Comparison of ENCODE assay signal across 17 cellular contexts in the genomic region with DNA sequence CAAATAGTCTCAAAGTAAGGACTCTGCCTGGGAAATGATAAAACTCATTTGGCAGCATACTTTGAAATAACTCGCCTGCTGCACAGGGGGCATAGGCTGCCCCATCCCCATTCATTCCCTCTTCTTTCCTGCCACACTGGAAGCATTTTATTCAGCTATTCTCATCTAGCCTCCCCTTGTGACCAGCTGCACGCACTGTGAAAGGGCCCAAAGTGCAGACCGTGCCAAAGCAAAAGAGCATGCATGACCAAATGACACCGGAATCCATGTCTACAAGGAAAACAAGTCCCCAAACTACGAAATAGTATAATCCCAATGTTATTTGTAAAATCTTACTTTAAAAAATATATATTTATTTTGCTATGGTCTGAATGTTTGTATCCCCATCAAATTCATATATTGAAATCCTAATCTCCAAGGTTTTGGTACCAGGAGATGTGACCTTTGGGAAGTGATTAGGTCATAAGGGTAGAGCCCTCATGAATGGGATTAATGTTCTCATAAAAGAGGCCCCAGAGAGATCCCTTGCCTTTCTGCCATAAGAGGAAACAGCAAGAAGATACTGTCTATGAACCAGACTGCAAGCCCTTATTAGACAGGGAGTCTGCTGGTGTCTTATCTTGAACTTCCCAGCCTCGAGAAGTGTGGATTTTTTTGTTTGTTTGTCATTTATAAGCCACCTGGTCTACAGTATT.
A peak's percentile ranks its signal among the peaks of the same experiment; 100 is the strongest.
DNase-seq lines count a peak whose midpoint lies in the region; ATAC-seq and TF ChIP-seq lines count a peak whose summit lies in the region.
"Had no signal": no experiment of that assay in that cellular context is flagged by ENCODE, and none has a peak within 500 bp of the region (broad histone marks: within the 10 kb centered on the region; RNA-seq: fewer than 3 reads in every experiment).

No MANE protein-coding gene starts in this region.

- intact Hi-C loops in ascending aorta (cut with DNase I) = no loop called here

- H3K4me3 ChIP-seq in GM23338 (no peak overlapping the region), foreskin fibroblast (ENCODE audit: low read depth in 1 of 2, low read length in 2 of 2) (no peak overlapping the region), subcutaneous abdominal adipose tissue (ENCODE audit: low read depth in 1 of 5, low read length in 5 of 5) (peak overlapping the region in 2 of 5 donors; percentile 9 to 33), ascending aorta (no peak overlapping the region)
- H3K4me3 ChIP-seq: BLaER1 treated with 17β-estradiol and CSF1 and Interleukin-3, amounts not matched to agents 10 nM and 100 nM; MG63; pancreas had no signal

- DNase-seq in GM23338 (ENCODE audit: low spot score) (no peak), foreskin fibroblast (peak; percentile 48 to 68), medulla oblongata (ENCODE audit: extremely low spot score) (peak; percentile 89), ascending aorta (ENCODE audit: low spot score in 2 of 2) (no peak), GM19240 (ENCODE audit: insufficient read length, low spot score) (no peak)
- DNase-seq: activated T-cell treated with anti-CD3 and anti-CD28 coated beads for 4 hours; amniotic stem cell; glutamatergic neuron; HCEC 1CT; MG63; pancreas; stimulated activated CD8-positive, alpha-beta memory T cell treated with anti-CD3 and anti-CD28 coated beads, Interleukin-4, amount 100 ng/mL, for 48 hours had no signal

- H3K9me3 Mint-ChIP-seq in GM23338 = no peaks in the 10 kb centered on the region

- H3K4me1 Mint-ChIP-seq in GM23338 = peaks cover 9% of the 10 kb centered on the region; the same call in 2 of the 3 replicates

- H3K36me3 ChIP-seq in GM23338 (ENCODE audit: insufficient read depth) (no peaks in the 10 kb centered on the region), subcutaneous abdominal adipose tissue (ENCODE audit: control insufficient read depth in 5 of 5, insufficient read depth in 5 of 5, low read length in 5 of 5) (no peaks in the 10 kb centered on the region), ascending aorta (no peaks in the 10 kb centered on the region)
- H3K36me3 ChIP-seq: BLaER1 treated with 17β-estradiol and CSF1 and Interleukin-3, amounts not matched to agents 10 nM and 100 nM; MG63; pancreas had no signal

- no peaks in the 10 kb centered on the region; the same call in 1 of the 2 replicates for H3K4me1 ChIP-seq in GM23338 (ENCODE audit: insufficient read depth)
- peaks cover 14 to 82% (median 63%) of the 10 kb centered on the region in 5 donors for H3K4me1 ChIP-seq in subcutaneous abdominal adipose tissue (ENCODE audit: control insufficient read depth in 5 of 5, insufficient read depth in 5 of 5, low read length in 5 of 5)
- H3K4me1 ChIP-seq in ascending aorta = peaks cover 0 to 17% of the 10 kb centered on the region in 2 donors

- H3K4me3 Mint-ChIP-seq in GM23338 = no peak overlapping the region

- no peak overlapping the region for H2AFZ ChIP-seq in GM23338

- H3K79me2 ChIP-seq in GM23338 (replicated peaks; ENCODE audit: insufficient read depth) = peaks cover 9% of the 10 kb centered on the region

- no peak overlapping the region for H3K4me2 ChIP-seq in GM23338
- H3K4me2 ChIP-seq: BLaER1 treated with 17β-estradiol and CSF1 and Interleukin-3, amounts not matched to agents 10 nM and 100 nM had no signal

- H3K27ac Mint-ChIP-seq in GM23338 = no peak overlapping the region

- H3F3A ChIP-seq in GM23338 (replicated peaks; ENCODE audit: low read depth) = no peaks in the 10 kb centered on the region

- TF ChIP-seq CTCF in GM23338 (conservative IDR thresholded peaks at IDR 0.05; ENCODE audit: low read depth in 2 of 2) (no peak), foreskin fibroblast (IDR thresholded peaks at IDR 0.05; ENCODE audit: low read depth, low read length) (no peak), ascending aorta (IDR thresholded peaks at IDR 0.05) (no peak)

- H3K27me3 ChIP-seq in GM23338 (ENCODE audit: insufficient read depth) = no peaks in the 10 kb centered on the region
- no peaks in the 10 kb centered on the region for H3K27me3 ChIP-seq in subcutaneous abdominal adipose tissue (ENCODE audit: control insufficient read depth in 5 of 5, insufficient read depth in 4 of 5, low read length in 5 of 5)
- no peaks in the 10 kb centered on the region for H3K27me3 ChIP-seq in ascending aorta
- H3K27me3 ChIP-seq: BLaER1 treated with 17β-estradiol and CSF1 and Interleukin-3, amounts not matched to agents 10 nM and 100 nM; MG63; pancreas had no signal

- H3K27ac ChIP-seq in GM23338 (ENCODE audit: low read depth) (no peak overlapping the region), subcutaneous abdominal adipose tissue (ENCODE audit: low read depth, low read length) (peak overlapping the region; percentile 80), ascending aorta (peak overlapping the region in 1 of 2 donors; percentile 29)
- H3K27ac ChIP-seq: BLaER1 treated with 17β-estradiol and CSF1 and Interleukin-3, amounts not matched to agents 10 nM and 100 nM; pancreas had no signal

- H3K9me3 ChIP-seq in subcutaneous abdominal adipose tissue (ENCODE audit: control insufficient read depth in 5 of 5, low read length in 5 of 5) = no peaks in the 10 kb centered on the region
- no peaks in the 10 kb centered on the region for H3K9me3 ChIP-seq in ascending aorta
- H3K9me3 ChIP-seq: BLaER1 treated with 17β-estradiol and CSF1 and Interleukin-3, amounts not matched to agents 10 nM and 100 nM; MG63; pancreas had no signal

- no peaks in the 10 kb centered on the region for H3K27me3 Mint-ChIP-seq in GM23338 (ENCODE audit: insufficient read depth, low read depth, poor library complexity)

- peak overlapping the region in 1 of 5 donors; percentile 38 for H3K9ac ChIP-seq in subcutaneous abdominal adipose tissue (ENCODE audit: low read length in 5 of 5)
- H3K9ac ChIP-seq: BLaER1 treated with 17β-estradiol and CSF1 and Interleukin-3, amounts not matched to agents 10 nM and 100 nM had no signal

- H3K9me2 ChIP-seq in GM23338 (ENCODE audit: insufficient read depth) = no peaks in the 10 kb centered on the region

- no peaks in the 10 kb centered on the region for H4K20me1 ChIP-seq in GM23338 (replicated peaks; ENCODE audit: insufficient read depth)
- H4K20me1 ChIP-seq: BLaER1 treated with 17β-estradiol and CSF1 and Interleukin-3, amounts not matched to agents 10 nM and 100 nM had no signal

- ATAC-seq in GM23338 (peak; percentile 38; the same call in 1 of the 3 replicates), GM19463 (IDR thresholded peaks at IDR 0.05; ENCODE audit: unreplicated experiment) (no peak), GM19397 (IDR thresholded peaks at IDR 0.05; ENCODE audit: unreplicated experiment) (no peak)
- ATAC-seq: activated CD4-positive, CD25-positive, alpha-beta regulatory T cell treated with anti-CD3 and anti-CD28 coated beads, Interleukin-2, amount 50 U/mL, for 24 hours; pancreas had no signal

- H3K36me3 Mint-ChIP-seq in GM23338 (ENCODE audit: low read depth) = no peaks in the 10 kb centered on the region

Comparison
In these comparisons a context has a peak if more than half of its experiments do, and no peak if none do; other contexts are left out.
1. DNase-seq: peak in foreskin fibroblast (2 of 2) and medulla oblongata (single experiment); none in GM23338 (single experiment), ascending aorta (0 of 2) and GM19240 (single experiment).